24 cellular contexts compared by ENCODE assay signal in genomic region chr5:133842846-133843725, GRCh38.
DNase-seq lines count a peak whose midpoint lies in the region; ATAC-seq and TF ChIP-seq lines count a peak whose summit lies in the region.
"Had no signal": no experiment of that assay in that cellular context is flagged by ENCODE, and none has a peak within 500 bp of the region (broad histone marks: within the 10 kb centered on the region; RNA-seq: fewer than 3 reads in every experiment).

No MANE protein-coding gene starts in this region.

- H3K4me3 Mint-ChIP-seq in nephron: peak overlapping the region in 2 of 3 experiments; percentile 14 to 27
- H3K4me3 Mint-ChIP-seq: activated T-cell treated with anti-CD3 and anti-CD28 coated beads, Interleukin-2, amount 50 U/mL, for 4 hours; CD4-positive, alpha-beta T cell had no signal

- TF ChIP-seq CTCF in coronary artery (IDR thresholded peaks at IDR 0.05) (no peak), nephron (IDR thresholded peaks at IDR 0.05; ENCODE audit: unreplicated experiment in 3 of 3) (no peak)

- H3K9me3 Mint-ChIP-seq in nephron: no peaks in the 10 kb centered on the region
- H3K9me3 Mint-ChIP-seq: activated T-cell treated with anti-CD3 and anti-CD28 coated beads, Interleukin-2, amount 50 U/mL, for 4 hours; CD4-positive, alpha-beta T cell had no signal

- peaks cover 20% of the 10 kb centered on the region for H3K27me3 Mint-ChIP-seq in nephron (ENCODE audit: low read depth)

- ATAC-seq in HG03025 (IDR thresholded peaks at IDR 0.05; ENCODE audit: low FRiP score, unreplicated experiment) (no peak), GM19397 (IDR thresholded peaks at IDR 0.05; ENCODE audit: unreplicated experiment) (no peak), GM18909 (IDR thresholded peaks at IDR 0.05; ENCODE audit: poor library complexity, unreplicated experiment) (no peak)
- ATAC-seq: activated T-cell treated with anti-CD3 and anti-CD28 coated beads, Interleukin-2, amount 50 U/mL, for 4 hours; GM12878; lower lobe of right lung; psoas muscle; stimulated activated naive CD8-positive, alpha-beta T cell treated with anti-CD3 and anti-CD28 coated beads, Interleukin-15, Interleukin-2, amounts not matched to agents 100 U/mL and 50 U/mL, for 24 hours had no signal

- H3K27ac ChIP-seq in coronary artery: no peak overlapping the region
- H3K27ac ChIP-seq: KMS-11, lower lobe of right lung, psoas muscle, RWPE1, vagina had no signal

- H3K4me1 Mint-ChIP-seq in nephron: peaks cover 29% of the 10 kb centered on the region

- peak overlapping the region; percentile 35 to 77 (median 59) for H3K27ac Mint-ChIP-seq in nephron
- H3K27ac Mint-ChIP-seq: CD4-positive, alpha-beta T cell had no signal

- no peaks in the 10 kb centered on the region for H3K36me3 Mint-ChIP-seq in nephron (ENCODE audit: low read depth)

- no peak overlapping the region for H3K4me3 ChIP-seq in coronary artery
- H3K4me3 ChIP-seq: GM12878, lower lobe of right lung, psoas muscle, vagina had no signal

- peak; percentile 30 for DNase-seq in Daoy (ENCODE audit: low read depth)
- DNase-seq in NCI-H69 (lab: John Stamatoyannopoulos, UW): peak; percentile 86
- peak; percentile 40 for DNase-seq in coronary artery (ENCODE audit: low spot score)
- DNase-seq in SHP77 treated with DMSO at 0.1 percent for 48 hours (lab: John Stamatoyannopoulos, UW): no peak
- DNase-seq: activated CD4-positive, alpha-beta T cell treated with anti-CD3 and anti-CD28 coated beads for 48 hours; activated CD8-positive, alpha-beta memory T cell treated with anti-CD3 and anti-CD28 coated beads for 24 hours; activated naive CD4-positive, alpha-beta T cell treated with Interleukin-2 at 50 U/mL for 16 hours; activated T-cell treated with anti-CD3 and anti-CD28 coated beads, Interleukin-2, amount 50 U/mL, for 4 hours; effector CD4-positive, alpha-beta T cell; glutamatergic neuron; lower lobe of right lung; NCI-H146; NCI-H2107; psoas muscle; stimulated activated naive CD8-positive, alpha-beta T cell treated with anti-CD3 and anti-CD28 coated beads, Interleukin-15, Interleukin-2, amounts not matched to agents 100 U/mL and 50 U/mL, for 24 hours had no signal
